In genomic region chr4:75514131-75514948, GRCh38 we compare ENCODE assay signal across 8 cellular contexts. TPM values are rescaled to one million over a fixed set of nuclear protein-coding genes. Genes with fewer than 3 reads are reported as not detected.
A peak's percentile ranks its signal among the peaks of the same experiment; 100 is the strongest.
DNase-seq lines count a peak whose midpoint lies in the region; ATAC-seq and TF ChIP-seq lines count a peak whose summit lies in the region.

Gene RCHY1, minus strand, starts transcription at chr4:75514403. Its CDS starts 117 bp downstream, at chr4:75514286.
Gene THAP6, plus strand, starts transcription at chr4:75514473. Its CDS starts 980 bp downstream, at chr4:75515453.

- TF ChIP-seq CTCF in GM12864 (IDR thresholded peaks at IDR 0.05; ENCODE audit: low read depth, low read length, missing control alignments): no peak
- no peak for TF ChIP-seq CTCF in SU-DHL-6 (IDR thresholded peaks at IDR 0.05; ENCODE audit: insufficient read depth, low read length, poor library complexity, severe bottlenecking)
- peak in 1 of 5 experiments; percentile 36 for TF ChIP-seq CTCF in transverse colon (IDR thresholded peaks at IDR 0.05)

- H2BK5ac ChIP-seq in trophoblast cell (ENCODE audit: low read depth, low read length, poor library complexity): peak within 1 kb of the TSS; percentile 76

- no peak for TF ChIP-seq EP300 in transverse colon (IDR thresholded peaks at IDR 0.05; ENCODE audit: low read depth)

- peak within 1 kb of the TSS; percentile 93 for H3K27ac ChIP-seq in SU-DHL-6 (ENCODE audit: low read depth, low read length)
- peak within 1 kb of the TSS; percentile 76 for H3K27ac ChIP-seq in trophoblast cell (ENCODE audit: low read depth, low read length)
- peak within 1 kb of the TSS; percentile 93 to 99 (median 96) for H3K27ac ChIP-seq in transverse colon

- H3K9me3 ChIP-seq in SU-DHL-6 (ENCODE audit: insufficient read depth, low read length) (no peaks in the 10 kb centered on the region), trophoblast cell (ENCODE audit: insufficient read depth, low read depth, low read length) (no peaks in the 10 kb centered on the region), transverse colon (no peaks in the 10 kb centered on the region)

- H3K18ac ChIP-seq in trophoblast cell (ENCODE audit: low read length): peak within 1 kb of the TSS; percentile 94

- peak; percentile 95 for ATAC-seq in HG02678 (IDR thresholded peaks at IDR 0.05; ENCODE audit: unreplicated experiment)
- ATAC-seq in activated naive CD8-positive, alpha-beta T cell treated with anti-CD3 and anti-CD28 coated beads, Interleukin-2, amount 10 ng/mL, durations not matched to agents 7 days and 5 days (ENCODE audit: low read depth): peak; percentile 90
- peak; percentile 98 for ATAC-seq in Right ventricle myocardium superior (ENCODE audit: poor library complexity)

- H3K23ac ChIP-seq in trophoblast cell (ENCODE audit: low read length): no peak within 1 kb of the TSS

- no peaks in the 10 kb centered on the region for H3K9me2 ChIP-seq in SU-DHL-6 (replicated peaks; ENCODE audit: insufficient read depth, low read length)

- H3K9ac ChIP-seq in SU-DHL-6 (ENCODE audit: low read length) (peak within 1 kb of the TSS; percentile 83), trophoblast cell (ENCODE audit: low read length) (peak within 1 kb of the TSS; percentile 88)

- H3K27ac Mint-ChIP-seq in activated naive CD8-positive, alpha-beta T cell treated with anti-CD3 and anti-CD28 coated beads, Interleukin-2, amount 10 ng/mL, durations not matched to agents 7 days and 5 days: peak within 1 kb of the TSS; percentile 99

- H3K4me1 ChIP-seq in trophoblast cell (ENCODE audit: control insufficient read depth in 1 of 2, insufficient read depth in 2 of 2, low read length in 2 of 2) (peaks cover 0 to 5% of the 10 kb centered on the region in 2 experiments), transverse colon (peaks cover 11 to 55% (median 38%) of the 10 kb centered on the region in 4 donors)

- H3K4me3 ChIP-seq in GM12864 (ENCODE audit: low read depth, low read length) (peak within 1 kb of the TSS; percentile 85), SU-DHL-6 (ENCODE audit: insufficient read depth, low read length, poor library complexity, severe bottlenecking) (peak within 1 kb of the TSS; percentile 91), trophoblast cell (ENCODE audit: low read depth, low read length) (peak within 1 kb of the TSS; percentile 97), transverse colon (peak within 1 kb of the TSS; percentile 67 to 85 (median 78))

- intact Hi-C loops in Right ventricle myocardium superior (cut with DNase I): no loop called here
- intact Hi-C loops in transverse colon (cut with DNase I; ENCODE audit: low total_unique reads): no loop called here

- H2AFZ ChIP-seq in SU-DHL-6 (ENCODE audit: low read depth, low read length, severe bottlenecking): peak within 1 kb of the TSS; percentile 93
- peak within 1 kb of the TSS; percentile 89 for H2AFZ ChIP-seq in trophoblast cell (ENCODE audit: insufficient read depth, low read length, poor library complexity)

- H2BK120ac ChIP-seq in trophoblast cell (ENCODE audit: insufficient read depth, low read length, poor library complexity): peak within 1 kb of the TSS; percentile 82

- H2AK5ac ChIP-seq in trophoblast cell (ENCODE audit: low read length): no peak within 1 kb of the TSS

- H3F3A ChIP-seq in SU-DHL-6 (ENCODE audit: insufficient read depth): no peaks in the 10 kb centered on the region

- H3K9me3 Mint-ChIP-seq in activated naive CD8-positive, alpha-beta T cell treated with anti-CD3 and anti-CD28 coated beads, Interleukin-2, amount 10 ng/mL, durations not matched to agents 7 days and 5 days: peaks cover 2% of the 10 kb centered on the region

- H3K27me3 Mint-ChIP-seq in activated naive CD8-positive, alpha-beta T cell treated with anti-CD3 and anti-CD28 coated beads, Interleukin-2, amount 10 ng/mL, durations not matched to agents 7 days and 5 days: no peaks in the 10 kb centered on the region

- peak within 1 kb of the TSS; percentile 88 for H4K91ac ChIP-seq in trophoblast cell (ENCODE audit: low read depth, low read length)

- H4K8ac ChIP-seq in trophoblast cell (ENCODE audit: low read depth, low read length): peak within 1 kb of the TSS; percentile 94

- peak within 1 kb of the TSS; percentile 93 for H4K12ac ChIP-seq in trophoblast cell (ENCODE audit: low read depth, low read length)

- peaks cover 10% of the 10 kb centered on the region for H3K79me1 ChIP-seq in trophoblast cell (ENCODE audit: low read length)

- no CpG with 5 or more reads among the region's 61 CpGs for WGBS in trophoblast cell (ENCODE audit: extremely low coverage, insufficient coverage, insufficient read length)
- WGBS in transverse colon (ENCODE audit: low coverage in 1 of 2), 2 donors: 0 to 1% methylated on average over 24 to 61 of the region's 61 CpGs

- no peaks in the 10 kb centered on the region for H3K36me3 ChIP-seq in SU-DHL-6 (ENCODE audit: low read length)
- H3K36me3 ChIP-seq in trophoblast cell (ENCODE audit: control insufficient read depth in 1 of 2, insufficient read depth in 2 of 2, low read length in 2 of 2): peaks cover 4 to 5% of the 10 kb centered on the region in 2 experiments
- H3K36me3 ChIP-seq in transverse colon: peaks cover 0 to 18% (median 3%) of the 10 kb centered on the region in 4 donors

- H2BK12ac ChIP-seq in trophoblast cell (ENCODE audit: low read length): peak within 1 kb of the TSS; percentile 37

- H3K14ac ChIP-seq in trophoblast cell (ENCODE audit: low read length): peak within 1 kb of the TSS; percentile 85

- no peaks in the 10 kb centered on the region for H4K20me1 ChIP-seq in SU-DHL-6 (ENCODE audit: low read depth, low read length)

- peak within 1 kb of the TSS; percentile 95 for H3K4me2 ChIP-seq in SU-DHL-6 (ENCODE audit: low read depth, low read length, poor library complexity, severe bottlenecking)
- H3K4me2 ChIP-seq in trophoblast cell (ENCODE audit: low read length): peak within 1 kb of the TSS; percentile 89

- POLR2A ChIA-PET in activated naive CD8-positive, alpha-beta T cell treated with anti-CD3 and anti-CD28 coated beads, Interleukin-2, amount 10 ng/mL, durations not matched to agents 7 days and 5 days (lab: Charles Lee): interaction anchor here (1.0 to 4.0 kb wide), 8 partner anchors 9 to 426 kb away, joined by 3 to 30 read pairs (median 4); partner anchors contain the start of genes NAAA and USO1

- H3K36me3 Mint-ChIP-seq in activated naive CD8-positive, alpha-beta T cell treated with anti-CD3 and anti-CD28 coated beads, Interleukin-2, amount 10 ng/mL, durations not matched to agents 7 days and 5 days: peaks cover 29% of the 10 kb centered on the region

- peaks cover 28% of the 10 kb centered on the region for H3K4me1 Mint-ChIP-seq in activated naive CD8-positive, alpha-beta T cell treated with anti-CD3 and anti-CD28 coated beads, Interleukin-2, amount 10 ng/mL, durations not matched to agents 7 days and 5 days

- in situ Hi-C loops in transverse colon (cut with MboI; ENCODE audit: low pct_ligation_motif_present in 1 of 4, low pct_unique_long_range_greater_than_20kb in 1 of 4, low sequenced_read_pairs in 3 of 4): no loop called here

- H3K4me3 Mint-ChIP-seq in activated naive CD8-positive, alpha-beta T cell treated with anti-CD3 and anti-CD28 coated beads, Interleukin-2, amount 10 ng/mL, durations not matched to agents 7 days and 5 days: no peak within 1 kb of the TSS

- DNase-seq in GM12864 (ENCODE audit: low read depth): peak; percentile 83
- DNase-seq in NCI-H128 (lab: John Stamatoyannopoulos, UW; ENCODE audit: unreplicated experiment): peak; percentile 77
- peak; percentile 92 for DNase-seq in activated naive CD8-positive, alpha-beta T cell treated with anti-CD3 and anti-CD28 coated beads, Interleukin-2, amount 10 ng/mL, durations not matched to agents 7 days and 5 days
- peak; percentile 98 for DNase-seq in Right ventricle myocardium superior
- peak; percentile 93 to 97 for DNase-seq in trophoblast cell
- DNase-seq in transverse colon: peak; percentile 97

- H3K4ac ChIP-seq in trophoblast cell (ENCODE audit: low read depth, low read length): peak within 1 kb of the TSS; percentile 71

- no peaks in the 10 kb centered on the region for H3K27me3 ChIP-seq in SU-DHL-6 (ENCODE audit: low read length)
- no peaks in the 10 kb centered on the region for H3K27me3 ChIP-seq in trophoblast cell (ENCODE audit: insufficient read depth, low read length)
- H3K27me3 ChIP-seq in transverse colon: no peaks in the 10 kb centered on the region

- H3K79me2 ChIP-seq in SU-DHL-6 (ENCODE audit: insufficient read depth, low read length): peaks cover 44% of the 10 kb centered on the region
- peaks cover 9% of the 10 kb centered on the region for H3K79me2 ChIP-seq in trophoblast cell (ENCODE audit: control insufficient read depth, insufficient read depth, low read length, poor library complexity)

- TF ChIP-seq POLR2A in transverse colon (IDR thresholded peaks at IDR 0.05): peak; percentile 95

RNA-seq across cellular contexts. Expression of gene RCHY1, which starts in this region (rescaled TPM):
- total RNA-seq in activated naive CD8-positive, alpha-beta T cell treated with anti-CD3 and anti-CD28 coated beads, Interleukin-2, amount 10 ng/mL, durations not matched to agents 7 days and 5 days: 10 to 100 TPM; 27.4 to 29.2 TPM
- 44.1 TPM for total RNA-seq in Right ventricle myocardium superior
- polyA plus RNA-seq in trophoblast cell (2013): 17.5 and 17.8 TPM in 2 replicates
- 10 to 100 TPM in 3 of 4 donors, 1 to 10 TPM in 1; 5.2 to 34.8 (median 22.4) TPM for total RNA-seq in transverse colon

RNA-seq across cellular contexts. Expression of gene THAP6, which starts in this region (rescaled TPM):
- total RNA-seq in activated naive CD8-positive, alpha-beta T cell treated with anti-CD3 and anti-CD28 coated beads, Interleukin-2, amount 10 ng/mL, durations not matched to agents 7 days and 5 days: 10 to 100 TPM; 22.4 to 25.1 TPM
- total RNA-seq in Right ventricle myocardium superior: 17.0 TPM
- polyA plus RNA-seq in trophoblast cell (2013): 6.4 and 7.5 TPM in 2 replicates
- 10 to 100 TPM; 16.8 to 39.6 (median 27.6) TPM for total RNA-seq in transverse colon

Comparison
In these comparisons a context has a peak if more than half of its experiments do, and no peak if none do; other contexts are left out.
1. Peak in every context shown above with its lines: DNase-seq, ATAC-seq, H3K4me3 ChIP-seq and H3K27ac ChIP-seq.